17 cellular contexts compared by ENCODE assay signal in genomic region chr1:147247656-147248238, GRCh38. TPM values are rescaled to one million over a fixed set of nuclear protein-coding genes. Genes with fewer than 3 reads are reported as not detected.
DNase-seq lines count a peak whose midpoint lies in the region; ATAC-seq, FAIRE-seq and TF ChIP-seq lines count a peak whose summit lies in the region.
"Had no signal": no experiment of that assay in that cellular context is flagged by ENCODE, and none has a peak within 500 bp of the region (broad histone marks: within the 10 kb centered on the region; RNA-seq: fewer than 3 reads in every experiment).

No MANE protein-coding gene starts in this region.

- H3K27ac ChIP-seq in CD4-positive, alpha-beta T cell (ENCODE audit: low read depth, low read length) = no peak overlapping the region
- H3K27ac ChIP-seq in OCI-LY3 (ENCODE audit: low read length) = peak overlapping the region; percentile 60
- H3K27ac ChIP-seq in GM12878 (ENCODE audit: control insufficient read depth, insufficient read depth) = no peak overlapping the region
- peak overlapping the region; percentile 78 for H3K27ac ChIP-seq in neuronal stem cell (replicated peaks; ENCODE audit: low read length)
- no peak overlapping the region for H3K27ac ChIP-seq in aorta (ENCODE audit: low read depth in 1 of 2, low read length in 2 of 2)
- H3K27ac ChIP-seq: SJCRH30 had no signal

- POLR2A ChIA-PET in CD4-positive, alpha-beta T cell (lab: Charles Lee) = no interaction called here
- POLR2A ChIA-PET in GM12878 (lab: Charles Lee) = interaction anchor here (0.7 kb wide), 1 partner anchor 18 kb away, joined by 3 read pairs; no protein-coding TSS in a partner anchor

- no peak overlapping the region for H2AK5ac ChIP-seq in neuronal stem cell (ENCODE audit: low read depth, low read length)

- peaks cover 4% of the 10 kb centered on the region for H3K79me1 ChIP-seq in neuronal stem cell (ENCODE audit: low read depth, low read length)

- SMC1A ChIA-PET in GM12878 (lab: Charles Lee; ENCODE audit: uncharacterized antibody, unreplicated experiment) = interaction anchor here (1.1 to 1.5 kb wide), 2 partner anchors 10 to 62 kb away, joined by 3 to 6 read pairs; no protein-coding TSS in a partner anchor

- no peak for TF ChIP-seq EP300 in GM12878 (IDR thresholded peaks at IDR 0.05; ENCODE audit: borderline replicate concordance in 1 of 2, control insufficient read depth in 1 of 2, low read depth in 2 of 2, low read length in 2 of 2)

- 91% methylated on average over 4 of the region's 4 CpGs for WGBS in GM12878 (ENCODE audit: insufficient coverage, insufficient replicate concordance, low lambda C conversion rate, missing lambda C conversion rate)
- WGBS in neuronal stem cell (ENCODE audit: extremely low coverage in 2 of 2, insufficient read length in 2 of 2, insufficient replicate concordance in 1 of 2), 2 donors = no CpG with 5 or more reads among the region's 4 CpGs
- 90 to 98% methylated on average over 4 of the region's 4 CpGs for WGBS in aorta, 2 donors

- TF ChIP-seq CTCF in CD4-positive, alpha-beta T cell (IDR thresholded peaks at IDR 0.05) = no peak
- TF ChIP-seq CTCF in OCI-LY3 (IDR thresholded peaks at IDR 0.05; ENCODE audit: low read depth, low read length) = no peak
- TF ChIP-seq CTCF in GM12878 (IDR thresholded peaks at IDR 0.05 in 2 of 3, conservative IDR thresholded peaks at IDR 0.05 in 1 of 3; ENCODE audit: control insufficient read depth in 2 of 3, extremely low read depth in 1 of 3, insufficient read depth in 1 of 3, low read depth in 3 of 3, low read length in 3 of 3) = no peak

- H3K4me1 ChIP-seq in OCI-LY3 (ENCODE audit: low read length) = peaks cover 28% of the 10 kb centered on the region
- H3K4me1 ChIP-seq in GM12878 (ENCODE audit: control insufficient read depth, insufficient read depth, low read length) = peaks cover 14% of the 10 kb centered on the region
- peaks cover 3 to 9% of the 10 kb centered on the region in 2 donors for H3K4me1 ChIP-seq in neuronal stem cell (ENCODE audit: control insufficient read depth in 2 of 2, insufficient read depth in 1 of 2, low read depth in 1 of 2, low read length in 2 of 2)
- peaks cover 2 to 3% of the 10 kb centered on the region in 2 donors for H3K4me1 ChIP-seq in aorta (ENCODE audit: control insufficient read depth in 1 of 2, insufficient read depth in 2 of 2, low read length in 2 of 2)
- H3K4me1 ChIP-seq: SJCRH30 had no signal

- TF ChIP-seq RAD21 in GM12878 (IDR thresholded peaks at IDR 0.05; ENCODE audit: insufficient read depth, low read depth, low read length) = no peak

- H3K36me3 Mint-ChIP-seq in CD4-positive, alpha-beta T cell (ENCODE audit: low read depth) = peaks cover 12% of the 10 kb centered on the region

- no peak overlapping the region for H4K8ac ChIP-seq in neuronal stem cell (ENCODE audit: low read depth, low read length)

- H2BK12ac ChIP-seq in neuronal stem cell (ENCODE audit: low read length) = no peak overlapping the region

- no peak overlapping the region for H3K23ac ChIP-seq in neuronal stem cell (ENCODE audit: low read depth, low read length, poor library complexity)

- H3K4me2 ChIP-seq in OCI-LY3 (ENCODE audit: low read length) = peak overlapping the region; percentile 65
- peak overlapping the region; percentile 28; the same call in 1 of the 2 replicates for H3K4me2 ChIP-seq in GM12878 (ENCODE audit: control insufficient read depth, insufficient read depth)
- H3K4me2 ChIP-seq in neuronal stem cell (ENCODE audit: insufficient read depth, low read length, poor library complexity, severe bottlenecking) = no peak overlapping the region

- no peak overlapping the region for H2BK15ac ChIP-seq in neuronal stem cell (ENCODE audit: low read length)

- H3K9ac ChIP-seq in OCI-LY3 (ENCODE audit: low read length) (no peak overlapping the region), GM12878 (ENCODE audit: control insufficient read depth, insufficient read depth, low read length) (no peak overlapping the region), neuronal stem cell (ENCODE audit: low read depth, low read length, poor library complexity) (no peak overlapping the region)

- CTCF ChIA-PET in CD4-positive, alpha-beta T cell (lab: Charles Lee) = no interaction called here
- CTCF ChIA-PET in GM12878 (lab: Yijun Ruan, JAX) = interaction anchor here (1.9 to 4.7 kb wide), 2 partner anchors 25 to 75 kb away, joined by 6 to 18 read pairs; no protein-coding TSS in a partner anchor

- peaks cover 34% of the 10 kb centered on the region for H3K36me3 ChIP-seq in OCI-LY3 (replicated peaks; ENCODE audit: low read depth, low read length)
- H3K36me3 ChIP-seq in GM12878 (ENCODE audit: control insufficient read depth in 2 of 2, insufficient read depth in 2 of 2, low read length in 1 of 2) = peaks cover 0 to 3% of the 10 kb centered on the region in 2 experiments; a peak in 1 of 4 replicates
- peaks cover 4 to 13% of the 10 kb centered on the region in 2 donors for H3K36me3 ChIP-seq in neuronal stem cell (replicated peaks in 1 of 2; ENCODE audit: control insufficient read depth in 2 of 2, insufficient read depth in 2 of 2, low read length in 2 of 2)
- H3K36me3 ChIP-seq in aorta (ENCODE audit: control insufficient read depth in 1 of 2, insufficient read depth in 2 of 2, low read length in 1 of 2) = peaks cover 0 to 2% of the 10 kb centered on the region in 2 donors
- H3K36me3 ChIP-seq: SJCRH30 had no signal

- H3K9me3 ChIP-seq in CD4-positive, alpha-beta T cell (ENCODE audit: control insufficient read depth, low read length) = no peaks in the 10 kb centered on the region
- H3K9me3 ChIP-seq in OCI-LY3 (ENCODE audit: insufficient read depth, low read length) (no peaks in the 10 kb centered on the region), GM12878 (replicated peaks; ENCODE audit: control insufficient read depth, insufficient read depth, low read length) (no peaks in the 10 kb centered on the region), neuronal stem cell (replicated peaks in 1 of 2; ENCODE audit: control insufficient read depth in 2 of 2, insufficient read depth in 1 of 2, low read depth in 1 of 2, low read length in 2 of 2) (peaks cover 0 to 20% of the 10 kb centered on the region in 2 donors), aorta (ENCODE audit: control insufficient read depth, low read length) (no peaks in the 10 kb centered on the region)

- RAD21 ChIA-PET in GM12878 (lab: Charles Lee; ENCODE audit: unreplicated experiment) = no interaction called here

- peaks cover 99% of the 10 kb centered on the region for H3K79me2 ChIP-seq in OCI-LY3 (ENCODE audit: low read length)
- peaks cover 84% of the 10 kb centered on the region for H3K79me2 ChIP-seq in GM12878 (ENCODE audit: control insufficient read depth, insufficient read depth, low read length)

- H3K4me3 ChIP-seq in OCI-LY3 (ENCODE audit: low read length) (no peak overlapping the region), GM12878 (peak overlapping the region; percentile 46; the same call in 1 of the 2 replicates), neuronal stem cell (ENCODE audit: low read length in 2 of 2) (no peak overlapping the region), aorta (ENCODE audit: low read length in 2 of 2) (no peak overlapping the region)
- H3K4me3 ChIP-seq: SJCRH30 had no signal

- intact Hi-C loops in CD4-positive, alpha-beta T cell (cut with DNase I, micrococcal nuclease) = no loop called here
- intact Hi-C loops in GM12878 (cut with micrococcal nuclease; ENCODE audit: unreplicated experiment) (no loop called here), aorta (cut with DNase I) (no loop called here)

- TF ChIP-seq POLR2A in GM12878 (IDR thresholded peaks at IDR 0.05; ENCODE audit: low read depth, low read length) = no peak

- BruUV-seq in GM12878 (replicated peaks; lab: Mats Ljungman, UMichigan) = no TSS peak

- no peaks in the 10 kb centered on the region for H3K27me3 ChIP-seq in CD4-positive, alpha-beta T cell (ENCODE audit: control insufficient read depth, insufficient read depth, low read length)
- no peaks in the 10 kb centered on the region for H3K27me3 ChIP-seq in OCI-LY3 (ENCODE audit: low read depth, low read length)
- H3K27me3 ChIP-seq in GM12878 (replicated peaks in 1 of 2; ENCODE audit: control insufficient read depth in 2 of 2, insufficient read depth in 2 of 2, low read length in 1 of 2) = no peaks in the 10 kb centered on the region
- H3K27me3 ChIP-seq in neuronal stem cell (ENCODE audit: control insufficient read depth in 3 of 3, insufficient read depth in 3 of 3, low read depth in 1 of 3, low read length in 3 of 3) = peaks cover 0 to 2% (median 0%) of the 10 kb centered on the region in 3 experiments
- H3K27me3 ChIP-seq in aorta (ENCODE audit: control insufficient read depth in 1 of 2, insufficient read depth in 2 of 2, low read length in 1 of 2) = no peaks in the 10 kb centered on the region
- H3K27me3 ChIP-seq: SJCRH30 had no signal

- H2AFZ ChIP-seq in OCI-LY3 (ENCODE audit: low read depth, low read length) = no peak overlapping the region
- H2AFZ ChIP-seq in GM12878 (ENCODE audit: control insufficient read depth, low read depth, low read length) = no peak overlapping the region
- no peak overlapping the region for H2AFZ ChIP-seq in neuronal stem cell (ENCODE audit: low read length)

- no peak overlapping the region for H3K27ac Mint-ChIP-seq in CD4-positive, alpha-beta T cell
- H3K27ac Mint-ChIP-seq: activated T-helper 1 cell treated with anti-CD3 and anti-CD28 coated beads, Interleukin-12 subunit alpha, Interleukin-12 subunit beta, Interleukin-2, Interleukin-4 antibody, amounts not matched to agents 30 ng/mL and 10 ng/mL and 1 ng/mL, durations not matched to agents 14 hours and 24 hours and 36 hours; CD8-positive, alpha-beta memory T cell had no signal

- FAIRE-seq in GM12878 (lab: Jason Lieb, UNC) = no peak

- H3K27me3 Mint-ChIP-seq in CD4-positive, alpha-beta T cell = no peaks in the 10 kb centered on the region

- H3K9me3 Mint-ChIP-seq in CD4-positive, alpha-beta T cell = no peaks in the 10 kb centered on the region
- H3K9me3 Mint-ChIP-seq: activated T-helper 1 cell treated with anti-CD3 and anti-CD28 coated beads, Interleukin-12 subunit alpha, Interleukin-12 subunit beta, Interleukin-2, Interleukin-4 antibody, amounts not matched to agents 30 ng/mL and 10 ng/mL and 1 ng/mL, durations not matched to agents 14 hours and 24 hours and 36 hours; CD8-positive, alpha-beta memory T cell had no signal

- H3K4me3 Mint-ChIP-seq in CD4-positive, alpha-beta T cell = peak overlapping the region; percentile 8
- H3K4me3 Mint-ChIP-seq: activated T-helper 1 cell treated with anti-CD3 and anti-CD28 coated beads, Interleukin-12 subunit alpha, Interleukin-12 subunit beta, Interleukin-2, Interleukin-4 antibody, amounts not matched to agents 30 ng/mL and 10 ng/mL and 1 ng/mL, durations not matched to agents 14 hours and 24 hours and 36 hours had no signal

- no peak overlapping the region for H3K14ac ChIP-seq in neuronal stem cell (ENCODE audit: low read length)

- no peak for DNase-seq in CD4-positive, alpha-beta T cell
- DNase-seq in GM12878 (ENCODE audit: low read depth, low spot score) (no peak), neuronal stem cell (ENCODE audit: low spot score) (no peak), amygdala (lab: John Stamatoyannopoulos, UW) (no peak), AG20443 (ENCODE audit: low spot score) (no peak), aorta (no peak)
- no peak for DNase-seq in NK-92 treated with Interleukin-12 subunit alpha and Interleukin-12 subunit beta, amount 100 ng/mL, for 24 hours (lab: John Stamatoyannopoulos, UW)
- DNase-seq: CD8-positive, alpha-beta memory T cell; cerebellar nuclear complex; DMS79 treated with DMSO at 0.1 percent for 48 hours; kidney glomerular epithelial cell; NCI-H526 treated with DMSO at 0.1 percent for 48 hours had no signal

- H2BK5ac ChIP-seq in neuronal stem cell (ENCODE audit: low read length) = no peak overlapping the region

- no peak overlapping the region for H3K18ac ChIP-seq in neuronal stem cell (ENCODE audit: low read length)

- peaks cover 48% of the 10 kb centered on the region for H4K20me1 ChIP-seq in OCI-LY3 (ENCODE audit: insufficient read depth, low read length)
- peaks cover 6% of the 10 kb centered on the region; the same call in 1 of the 2 replicates for H4K20me1 ChIP-seq in GM12878 (ENCODE audit: control insufficient read depth, insufficient read depth)

- ATAC-seq in CD4-positive, alpha-beta T cell (ENCODE audit: poor library complexity) = no peak
- ATAC-seq in GM12878 (no peak), aorta (ENCODE audit: low FRiP score) (no peak)
- ATAC-seq: activated CD4-positive, CD25-positive, alpha-beta regulatory T cell treated with anti-CD3 and anti-CD28 coated beads, Interleukin-2, amount 50 U/mL, for 24 hours had no signal

- H3K4ac ChIP-seq in neuronal stem cell (ENCODE audit: low read length) = no peak overlapping the region

- H2BK120ac ChIP-seq in neuronal stem cell (ENCODE audit: low read depth, low read length) = no peak overlapping the region

- H4K91ac ChIP-seq in neuronal stem cell (ENCODE audit: low read depth, low read length, poor library complexity) = no peak overlapping the region

- in situ Hi-C loops in GM12878 (cut with MboI) = loop anchor here (5.0 kb wide), 1 partner anchor 75 kb away; the partner anchor contains the start of gene PRKAB2

- H3K4me1 Mint-ChIP-seq in CD4-positive, alpha-beta T cell (ENCODE audit: low read depth) = peaks cover 80% of the 10 kb centered on the region

RNA-seq across cellular contexts. Expression of gene CHD1L, which starts 5.3 kb away (rescaled TPM):
- total RNA-seq in CD4-positive, alpha-beta T cell = 10 to 100 TPM; 22.0 to 22.8 TPM
- total RNA-seq in GM12878 (2013; cell fraction: nucleolus; rRNA removed) = 37.1 and 43.8 TPM in 2 replicates
- total RNA-seq in GM12878 (2014; rRNA removed) (39.3 and 42.1 TPM in 2 replicates), GM12878 (2014; rRNA removed; fragmentation: Illumina TruSeq; extraction: Trizol) (47.4 and 48.1 TPM in 2 replicates), GM12878 (2021) (45.7 and 54.2 TPM in 2 replicates), aorta (10 to 100 TPM; 61.7 to 74.2 TPM)
- polyA plus RNA-seq in GM12878 (2011; ENCODE audit: low read depth) = 19.4 TPM
- polyA plus RNA-seq in GM12878 (2011; rRNA removed) (44.1 and 65.4 TPM in 2 replicates), GM12878 (2014; fragmentation: Illumina TruSeq; extraction: Trizol) (46.1 and 59.1 TPM in 2 replicates), GM12878 (2014; fragmentation: Nextera tagmentation; extraction: Ambion mirVana) (10 to 100 TPM; 21.2 to 33.0 TPM), GM12878 (2014; rRNA removed) (35.2 and 43.2 TPM in 2 replicates), GM12878 (2016; fragmentation: Nextera tagmentation; extraction: Ambion mirVana) (10 to 100 TPM; 44.8 to 50.8 TPM), aorta (10 to 100 TPM; 17.4 to 21.1 TPM)
- 21.6 and 23.3 TPM in 2 replicates for polyA plus RNA-seq in GM12878 (2011; cell fraction: cytosol; rRNA removed)
- 43.5 and 43.6 TPM in 2 replicates for polyA plus RNA-seq in GM12878 (2011; cell fraction: nucleus; rRNA removed)
- 22.1 and 27.6 TPM in 2 replicates for polyA plus RNA-seq in GM12878 (2012)
- polyA minus RNA-seq in GM12878 (2011; rRNA and poly(A)+ RNA removed) = 27.6 and 28.6 TPM in 2 replicates
- polyA minus RNA-seq in GM12878 (2011; cell fraction: cytosol; rRNA and poly(A)+ RNA removed) = 8.4 and 10.8 TPM in 2 replicates
- polyA minus RNA-seq in GM12878 (2011; cell fraction: nucleus; rRNA and poly(A)+ RNA removed) = 15.4 and 18.2 TPM in 2 replicates
- polyA plus RNA-seq in neuronal stem cell (2013, experiment 1 of 2) = 32.1 TPM
- polyA plus RNA-seq in neuronal stem cell (2013, experiment 2 of 2) = 30.8 TPM

RNA-seq across cellular contexts. Expression of gene FMO5, which starts 22.6 kb away (rescaled TPM):
- under 1 TPM; 0.41 to 0.67 TPM for total RNA-seq in CD4-positive, alpha-beta T cell
- 0.37 and 0.52 TPM in 2 replicates for total RNA-seq in GM12878 (2013; cell fraction: nucleolus; rRNA removed)
- total RNA-seq in GM12878 (2014; rRNA removed) = 0.28 and 0.33 TPM in 2 replicates
- 0.18 and 0.22 TPM in 2 replicates for total RNA-seq in GM12878 (2014; rRNA removed; fragmentation: Illumina TruSeq; extraction: Trizol)
- total RNA-seq in GM12878 (2021) = 0.10 and 0.24 TPM in 2 replicates
- 0.41 TPM for polyA plus RNA-seq in GM12878 (2011; ENCODE audit: low read depth)
- 0.07 and 0.17 TPM in 2 replicates for polyA plus RNA-seq in GM12878 (2011; rRNA removed)
- polyA plus RNA-seq in GM12878 (2011; cell fraction: cytosol; rRNA removed) = 0.07 and 0.13 TPM in 2 replicates
- polyA plus RNA-seq in GM12878 (2011; cell fraction: nucleus; rRNA removed) = 0.12 TPM in 1 of 2 replicates, not detected in the other
- polyA plus RNA-seq in GM12878 (2012) = 0.30 and 0.46 TPM in 2 replicates
- 0.16 and 1.1 TPM in 2 replicates for polyA plus RNA-seq in GM12878 (2014; fragmentation: Illumina TruSeq; extraction: Trizol)
- polyA plus RNA-seq in GM12878 (2014; fragmentation: Nextera tagmentation; extraction: Ambion mirVana) = under 1 TPM; 0.05 to 0.24 TPM
- 0.03 and 0.09 TPM in 2 replicates for polyA plus RNA-seq in GM12878 (2014; rRNA removed)
- polyA plus RNA-seq in GM12878 (2016; fragmentation: Nextera tagmentation; extraction: Ambion mirVana) = under 1 TPM; 0.51 to 0.58 TPM
- not detected in 2 replicates for polyA minus RNA-seq in GM12878 (2011; rRNA and poly(A)+ RNA removed)
- polyA minus RNA-seq in GM12878 (2011; cell fraction: cytosol; rRNA and poly(A)+ RNA removed) = not detected in 2 replicates
- polyA minus RNA-seq in GM12878 (2011; cell fraction: nucleus; rRNA and poly(A)+ RNA removed) = 0.19 TPM in 1 of 2 replicates, not detected in the other
- 0.24 TPM for polyA plus RNA-seq in neuronal stem cell (2013, experiment 1 of 2)
- polyA plus RNA-seq in neuronal stem cell (2013, experiment 2 of 2) = 0.33 TPM
- total RNA-seq in aorta = 1 to 10 TPM; 2.9 to 5.8 TPM
- polyA plus RNA-seq in aorta = 10 to 100 TPM in 1 of 2 donors, 1 to 10 TPM in 1; 8.6 to 20.3 TPM
- total RNA-seq: activated T-helper 1 cell treated with anti-CD3 and anti-CD28 coated beads, Interleukin-12 subunit alpha, Interleukin-12 subunit beta, Interleukin-2, Interleukin-4 antibody, amounts not matched to agents 30 ng/mL and 10 ng/mL and 1 ng/mL, durations not matched to agents 14 hours and 24 hours and 36 hours; SJCRH30 had no signal
- polyA plus RNA-seq: neural cell had no signal

Comparison
In these comparisons a context has a peak if more than half of its experiments do, and no peak if none do; other contexts are left out.
1. H3K27ac ChIP-seq: peak in OCI-LY3 (single experiment) and neuronal stem cell (single experiment); none in CD4-positive, alpha-beta T cell (single experiment), GM12878 (single experiment) and aorta (0 of 2).